1 cellular context compared by ENCODE assay signal in genomic region chr11:57335343-57336110, GRCh38.
A peak's percentile ranks its signal among the peaks of the same experiment; 100 is the strongest.
TF ChIP-seq lines count a peak whose summit lies in the region.

A gene with protein sequence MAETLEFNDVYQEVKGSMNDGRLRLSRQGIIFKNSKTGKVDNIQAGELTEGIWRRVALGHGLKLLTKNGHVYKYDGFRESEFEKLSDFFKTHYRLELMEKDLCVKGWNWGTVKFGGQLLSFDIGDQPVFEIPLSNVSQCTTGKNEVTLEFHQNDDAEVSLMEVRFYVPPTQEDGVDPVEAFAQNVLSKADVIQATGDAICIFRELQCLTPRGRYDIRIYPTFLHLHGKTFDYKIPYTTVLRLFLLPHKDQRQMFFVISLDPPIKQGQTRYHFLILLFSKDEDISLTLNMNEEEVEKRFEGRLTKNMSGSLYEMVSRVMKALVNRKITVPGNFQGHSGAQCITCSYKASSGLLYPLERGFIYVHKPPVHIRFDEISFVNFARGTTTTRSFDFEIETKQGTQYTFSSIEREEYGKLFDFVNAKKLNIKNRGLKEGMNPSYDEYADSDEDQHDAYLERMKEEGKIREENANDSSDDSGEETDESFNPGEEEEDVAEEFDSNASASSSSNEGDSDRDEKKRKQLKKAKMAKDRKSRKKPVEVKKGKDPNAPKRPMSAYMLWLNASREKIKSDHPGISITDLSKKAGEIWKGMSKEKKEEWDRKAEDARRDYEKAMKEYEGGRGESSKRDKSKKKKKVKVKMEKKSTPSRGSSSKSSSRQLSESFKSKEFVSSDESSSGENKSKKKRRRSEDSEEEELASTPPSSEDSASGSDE (minus strand): TSS chr11:57335892. CDS start chr11:57335121, 771 bp downstream.

TF ChIP-seq in HEK293, 187 proteins besides CTCF, POLR2A, EP300 and RAD21 (continued from another document and continues in another):
- TF ChIP-seq, protein P1, sequence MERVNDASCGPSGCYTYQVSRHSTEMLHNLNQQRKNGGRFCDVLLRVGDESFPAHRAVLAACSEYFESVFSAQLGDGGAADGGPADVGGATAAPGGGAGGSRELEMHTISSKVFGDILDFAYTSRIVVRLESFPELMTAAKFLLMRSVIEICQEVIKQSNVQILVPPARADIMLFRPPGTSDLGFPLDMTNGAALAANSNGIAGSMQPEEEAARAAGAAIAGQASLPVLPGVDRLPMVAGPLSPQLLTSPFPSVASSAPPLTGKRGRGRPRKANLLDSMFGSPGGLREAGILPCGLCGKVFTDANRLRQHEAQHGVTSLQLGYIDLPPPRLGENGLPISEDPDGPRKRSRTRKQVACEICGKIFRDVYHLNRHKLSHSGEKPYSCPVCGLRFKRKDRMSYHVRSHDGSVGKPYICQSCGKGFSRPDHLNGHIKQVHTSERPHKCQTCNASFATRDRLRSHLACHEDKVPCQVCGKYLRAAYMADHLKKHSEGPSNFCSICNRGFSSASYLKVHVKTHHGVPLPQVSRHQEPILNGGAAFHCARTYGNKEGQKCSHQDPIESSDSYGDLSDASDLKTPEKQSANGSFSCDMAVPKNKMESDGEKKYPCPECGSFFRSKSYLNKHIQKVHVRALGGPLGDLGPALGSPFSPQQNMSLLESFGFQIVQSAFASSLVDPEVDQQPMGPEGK (tag by site-specific recombination; IDR thresholded peaks at IDR 0.05) = no peak; the same call in 1 of the 2 replicates
- TF ChIP-seq ZNF488 (tag by site-specific recombination; IDR thresholded peaks at IDR 0.05) = no peak
- TF ChIP-seq ZNF10 (tag by site-specific recombination; IDR thresholded peaks at IDR 0.05) = no peak
- no peak for TF ChIP-seq BCL6B (tag by site-specific recombination; IDR thresholded peaks at IDR 0.05)
- TF ChIP-seq GFI1B (tag by site-specific recombination; IDR thresholded peaks at IDR 0.05) = no peak
- no peak for TF ChIP-seq ZSCAN23 (tag by site-specific recombination; IDR thresholded peaks at IDR 0.05)
- TF ChIP-seq, protein P2, sequence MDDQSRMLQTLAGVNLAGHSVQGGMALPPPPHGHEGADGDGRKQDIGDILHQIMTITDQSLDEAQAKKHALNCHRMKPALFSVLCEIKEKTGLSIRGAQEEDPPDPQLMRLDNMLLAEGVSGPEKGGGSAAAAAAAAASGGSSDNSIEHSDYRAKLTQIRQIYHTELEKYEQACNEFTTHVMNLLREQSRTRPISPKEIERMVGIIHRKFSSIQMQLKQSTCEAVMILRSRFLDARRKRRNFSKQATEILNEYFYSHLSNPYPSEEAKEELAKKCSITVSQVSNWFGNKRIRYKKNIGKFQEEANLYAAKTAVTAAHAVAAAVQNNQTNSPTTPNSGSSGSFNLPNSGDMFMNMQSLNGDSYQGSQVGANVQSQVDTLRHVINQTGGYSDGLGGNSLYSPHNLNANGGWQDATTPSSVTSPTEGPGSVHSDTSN (CRISPR knock-in tag; IDR thresholded peaks at IDR 0.05) = no peak; the same call in 1 of the 2 replicates
- no peak for TF ChIP-seq ZNF280D (tag by site-specific recombination; IDR thresholded peaks at IDR 0.05)
- 0 out of 2 replicates have a peak, but pooled peaks have one; percentile 40 for TF ChIP-seq SP2 (tag by site-specific recombination; IDR thresholded peaks at IDR 0.05)
- no peak for TF ChIP-seq ZNF626 (tag by site-specific recombination; IDR thresholded peaks at IDR 0.05)
- TF ChIP-seq ZSCAN5A (tag by site-specific recombination; IDR thresholded peaks at IDR 0.05) = no peak
- no peak for TF ChIP-seq ZNF664 (tag by site-specific recombination; IDR thresholded peaks at IDR 0.05)
- no peak for TF ChIP-seq ZNF530 (tag by site-specific recombination; IDR thresholded peaks at IDR 0.05; ENCODE audit: low read depth)
- TF ChIP-seq SCRT1 (tag by site-specific recombination; IDR thresholded peaks at IDR 0.05; ENCODE audit: borderline replicate concordance) = no peak
- TF ChIP-seq, protein P3, sequence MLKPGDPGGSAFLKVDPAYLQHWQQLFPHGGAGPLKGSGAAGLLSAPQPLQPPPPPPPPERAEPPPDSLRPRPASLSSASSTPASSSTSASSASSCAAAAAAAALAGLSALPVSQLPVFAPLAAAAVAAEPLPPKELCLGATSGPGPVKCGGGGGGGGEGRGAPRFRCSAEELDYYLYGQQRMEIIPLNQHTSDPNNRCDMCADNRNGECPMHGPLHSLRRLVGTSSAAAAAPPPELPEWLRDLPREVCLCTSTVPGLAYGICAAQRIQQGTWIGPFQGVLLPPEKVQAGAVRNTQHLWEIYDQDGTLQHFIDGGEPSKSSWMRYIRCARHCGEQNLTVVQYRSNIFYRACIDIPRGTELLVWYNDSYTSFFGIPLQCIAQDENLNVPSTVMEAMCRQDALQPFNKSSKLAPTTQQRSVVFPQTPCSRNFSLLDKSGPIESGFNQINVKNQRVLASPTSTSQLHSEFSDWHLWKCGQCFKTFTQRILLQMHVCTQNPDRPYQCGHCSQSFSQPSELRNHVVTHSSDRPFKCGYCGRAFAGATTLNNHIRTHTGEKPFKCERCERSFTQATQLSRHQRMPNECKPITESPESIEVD (tag by site-specific recombination; IDR thresholded peaks at IDR 0.05) = no peak
- no peak for TF ChIP-seq ZNF658 (tag by site-specific recombination; IDR thresholded peaks at IDR 0.05)
- TF ChIP-seq RBAK (tag by site-specific recombination; IDR thresholded peaks at IDR 0.05) = no peak
- TF ChIP-seq ZNF223 (tag by site-specific recombination; IDR thresholded peaks at IDR 0.05) = no peak
- TF ChIP-seq ZNF394 (tag by site-specific recombination; IDR thresholded peaks at IDR 0.05; ENCODE audit: borderline replicate concordance) = no peak
- TF ChIP-seq ZNF529 (tag by site-specific recombination; IDR thresholded peaks at IDR 0.05; ENCODE audit: insufficient replicate concordance) = no peak
- TF ChIP-seq ZIC2 (tag by site-specific recombination; IDR thresholded peaks at IDR 0.05) = no peak
- TF ChIP-seq SCRT2 (tag by site-specific recombination; IDR thresholded peaks at IDR 0.05) = no peak
- no peak for TF ChIP-seq ZNF837 (tag by site-specific recombination; IDR thresholded peaks at IDR 0.05)
- TF ChIP-seq ZNF473 (tag by site-specific recombination; IDR thresholded peaks at IDR 0.05) = no peak
- TF ChIP-seq ZNF350 (tag by site-specific recombination; IDR thresholded peaks at IDR 0.05) = no peak
- TF ChIP-seq ZNF341 (tag by site-specific recombination; IDR thresholded peaks at IDR 0.05; ENCODE audit: low read depth) = no peak
- no peak for TF ChIP-seq HOXC10 (CRISPR knock-in tag; IDR thresholded peaks at IDR 0.05)
- no peak for TF ChIP-seq ZNF146 (tag by site-specific recombination; IDR thresholded peaks at IDR 0.05)
- TF ChIP-seq ZBTB11 (tag by site-specific recombination; conservative IDR thresholded peaks at IDR 0.05; ENCODE audit: low read depth) = peak; percentile 77
- TF ChIP-seq, protein P4, sequence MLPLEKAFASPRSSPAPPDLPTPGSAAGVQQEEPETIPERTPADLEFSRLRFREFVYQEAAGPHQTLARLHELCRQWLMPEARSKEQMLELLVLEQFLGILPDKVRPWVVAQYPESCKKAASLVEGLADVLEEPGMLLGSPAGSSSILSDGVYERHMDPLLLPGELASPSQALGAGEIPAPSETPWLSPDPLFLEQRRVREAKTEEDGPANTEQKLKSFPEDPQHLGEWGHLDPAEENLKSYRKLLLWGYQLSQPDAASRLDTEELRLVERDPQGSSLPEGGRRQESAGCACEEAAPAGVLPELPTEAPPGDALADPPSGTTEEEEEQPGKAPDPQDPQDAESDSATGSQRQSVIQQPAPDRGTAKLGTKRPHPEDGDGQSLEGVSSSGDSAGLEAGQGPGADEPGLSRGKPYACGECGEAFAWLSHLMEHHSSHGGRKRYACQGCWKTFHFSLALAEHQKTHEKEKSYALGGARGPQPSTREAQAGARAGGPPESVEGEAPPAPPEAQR (tag by site-specific recombination; IDR thresholded peaks at IDR 0.05) = no peak
- TF ChIP-seq, protein P5, sequence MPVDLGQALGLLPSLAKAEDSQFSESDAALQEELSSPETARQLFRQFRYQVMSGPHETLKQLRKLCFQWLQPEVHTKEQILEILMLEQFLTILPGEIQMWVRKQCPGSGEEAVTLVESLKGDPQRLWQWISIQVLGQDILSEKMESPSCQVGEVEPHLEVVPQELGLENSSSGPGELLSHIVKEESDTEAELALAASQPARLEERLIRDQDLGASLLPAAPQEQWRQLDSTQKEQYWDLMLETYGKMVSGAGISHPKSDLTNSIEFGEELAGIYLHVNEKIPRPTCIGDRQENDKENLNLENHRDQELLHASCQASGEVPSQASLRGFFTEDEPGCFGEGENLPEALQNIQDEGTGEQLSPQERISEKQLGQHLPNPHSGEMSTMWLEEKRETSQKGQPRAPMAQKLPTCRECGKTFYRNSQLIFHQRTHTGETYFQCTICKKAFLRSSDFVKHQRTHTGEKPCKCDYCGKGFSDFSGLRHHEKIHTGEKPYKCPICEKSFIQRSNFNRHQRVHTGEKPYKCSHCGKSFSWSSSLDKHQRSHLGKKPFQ (tag by site-specific recombination; IDR thresholded peaks at IDR 0.05) = no peak
- TF ChIP-seq KLF10 (tag by site-specific recombination; IDR thresholded peaks at IDR 0.05) = 0 out of 2 replicates have a peak, but pooled peaks have one; percentile 23
- no peak for TF ChIP-seq ZNF2 (tag by site-specific recombination; IDR thresholded peaks at IDR 0.05)
